ENCODE assay signal across 8 cellular contexts in genomic region chr20:36064661-36065426, GRCh38.
DNase-seq lines count a peak whose midpoint lies in the region; ATAC-seq and TF ChIP-seq lines count a peak whose summit lies in the region.

No MANE protein-coding gene starts in this region.

- POLR2A ChIA-PET in HEK293T (lab: Yijun Ruan, JAX): interaction anchor here (0.9 to 2.2 kb wide), 6 partner anchors 9 to 84 kb away, joined by 3 to 7 read pairs (median 4); no protein-coding TSS in a partner anchor
- POLR2A ChIA-PET in activated naive CD8-positive, alpha-beta T cell treated with anti-CD3 and anti-CD28 coated beads, Interleukin-2, amount 10 ng/mL, durations not matched to agents 7 days and 5 days (lab: Charles Lee): interaction anchor here (0.7 to 1.3 kb wide), 3 partner anchors 13 to 111 kb away, joined by 3 to 4 read pairs (median 4); no protein-coding TSS in a partner anchor

- peaks cover 5% of the 10 kb centered on the region for H3K9me3 Mint-ChIP-seq in activated naive CD8-positive, alpha-beta T cell treated with anti-CD3 and anti-CD28 coated beads, Interleukin-2, amount 10 ng/mL, durations not matched to agents 7 days and 5 days

- H3K27ac Mint-ChIP-seq in activated naive CD8-positive, alpha-beta T cell treated with anti-CD3 and anti-CD28 coated beads, Interleukin-2, amount 10 ng/mL, durations not matched to agents 7 days and 5 days: peak overlapping the region; percentile 54

- H3K27me3 Mint-ChIP-seq in activated naive CD8-positive, alpha-beta T cell treated with anti-CD3 and anti-CD28 coated beads, Interleukin-2, amount 10 ng/mL, durations not matched to agents 7 days and 5 days: peaks cover 21% of the 10 kb centered on the region

- peak overlapping the region; percentile 88 for H3K4me3 Mint-ChIP-seq in activated naive CD8-positive, alpha-beta T cell treated with anti-CD3 and anti-CD28 coated beads, Interleukin-2, amount 10 ng/mL, durations not matched to agents 7 days and 5 days

- H3K4me2 ChIP-seq in parathyroid adenoma (ENCODE audit: low read length): peak overlapping the region; percentile 100

- H3K9me3 ChIP-seq in parathyroid adenoma (ENCODE audit: control insufficient read depth, low read length) (no peaks in the 10 kb centered on the region), tibial artery (no peaks in the 10 kb centered on the region)

- peaks cover 3% of the 10 kb centered on the region for H3K4me1 Mint-ChIP-seq in activated naive CD8-positive, alpha-beta T cell treated with anti-CD3 and anti-CD28 coated beads, Interleukin-2, amount 10 ng/mL, durations not matched to agents 7 days and 5 days

- H3K9ac ChIP-seq in parathyroid adenoma: no peak overlapping the region

- H3K36me3 ChIP-seq in parathyroid adenoma (ENCODE audit: control insufficient read depth, insufficient read depth, low read length): no peaks in the 10 kb centered on the region
- H3K36me3 ChIP-seq in tibial artery: no peaks in the 10 kb centered on the region

- H3K4me3 ChIP-seq in NB4 (ENCODE audit: low read depth, low read length) (peak overlapping the region; percentile 60), parathyroid adenoma (ENCODE audit: low read depth, low read length) (peak overlapping the region; percentile 77), tibial artery (peak overlapping the region; percentile 58 to 67)

- no peak for TF ChIP-seq POLR2A in NB4 (IDR thresholded peaks at IDR 0.05; ENCODE audit: extremely low read depth, insufficient read length)

- no peaks in the 10 kb centered on the region for H3K36me3 Mint-ChIP-seq in activated naive CD8-positive, alpha-beta T cell treated with anti-CD3 and anti-CD28 coated beads, Interleukin-2, amount 10 ng/mL, durations not matched to agents 7 days and 5 days

- CTCF ChIA-PET in HEK293T (lab: Yijun Ruan, JAX): no interaction called here

- H3K79me2 ChIP-seq in parathyroid adenoma: no peaks in the 10 kb centered on the region

- H2AFZ ChIP-seq in parathyroid adenoma: peak overlapping the region; percentile 92

- peak; percentile 93 for ATAC-seq in activated naive CD8-positive, alpha-beta T cell treated with anti-CD3 and anti-CD28 coated beads, Interleukin-2, amount 10 ng/mL, durations not matched to agents 7 days and 5 days (ENCODE audit: low read depth)
- peak; percentile 99 for ATAC-seq in Right ventricle myocardium superior (ENCODE audit: poor library complexity)

- H3K27me3 ChIP-seq in parathyroid adenoma (ENCODE audit: control insufficient read depth, insufficient read depth, low read length) (no peaks in the 10 kb centered on the region), tibial artery (no peaks in the 10 kb centered on the region)

- intact Hi-C loops in Right ventricle myocardium superior (cut with DNase I): no loop called here
- intact Hi-C loops in tibial artery (cut with DNase I; ENCODE audit: low total_unique reads): no loop called here

- H3K4me1 ChIP-seq in parathyroid adenoma: peaks cover 22% of the 10 kb centered on the region
- peaks cover 0 to 16% (median 5%) of the 10 kb centered on the region in 4 donors for H3K4me1 ChIP-seq in tibial artery

- H3K27ac ChIP-seq in parathyroid adenoma: peak overlapping the region; percentile 80
- H3K27ac ChIP-seq in tibial artery: peak overlapping the region; percentile 85 to 90

- DNase-seq in GF-D8 (lab: John Stamatoyannopoulos, UW) (peak; percentile 5), HEK293T (ENCODE audit: extremely low spot score) (peak; percentile 99), NB4 (ENCODE audit: low read depth) (peak; percentile 81), SKM-1 (lab: John Stamatoyannopoulos, UW; ENCODE audit: unreplicated experiment) (peak; percentile 71), Right ventricle myocardium superior (peak; percentile 97), tibial artery (peak; percentile 94 to 97)
- peak; percentile 98 for DNase-seq in activated naive CD8-positive, alpha-beta T cell treated with anti-CD3 and anti-CD28 coated beads, Interleukin-2, amount 10 ng/mL, durations not matched to agents 7 days and 5 days

- no peak for TF ChIP-seq CTCF in NB4 (IDR thresholded peaks at IDR 0.05; ENCODE audit: low read depth, low read length)
- no peak for TF ChIP-seq CTCF in parathyroid adenoma (IDR thresholded peaks at IDR 0.05)
- TF ChIP-seq CTCF in tibial artery (IDR thresholded peaks at IDR 0.05): peak in 1 of 2 experiments; percentile 8

TF ChIP-seq in HEK293T, 16 proteins besides CTCF, POLR2A, EP300 and RAD21:
- TF ChIP-seq PKNOX1 (IDR thresholded peaks at IDR 0.05): peak; percentile 69
- TF ChIP-seq SUZ12 (IDR thresholded peaks at IDR 0.05): no peak
- no peak for TF ChIP-seq TARDBP (IDR thresholded peaks at IDR 0.05)
- TF ChIP-seq SP1 (IDR thresholded peaks at IDR 0.05): no peak
- TF ChIP-seq FOXA1 (IDR thresholded peaks at IDR 0.05): no peak

Comparison
In these comparisons a context has a peak if more than half of its experiments do, and no peak if none do; other contexts are left out.
1. Peak in every context shown above with its lines: DNase-seq, ATAC-seq, H3K4me3 ChIP-seq and H3K27ac ChIP-seq.
2. DNase-seq: peak in every context shown above with its lines; median percentile 99 in HEK293T; 98 in activated naive CD8-positive, alpha-beta T cell treated with anti-CD3 and anti-CD28 coated beads, Interleukin-2, amount 10 ng/mL, durations not matched to agents 7 days and 5 days; 97 in Right ventricle myocardium superior; 96 in tibial artery; 81 in NB4; 71 in SKM-1; 5 in GF-D8.